In the genomic region with DNA sequence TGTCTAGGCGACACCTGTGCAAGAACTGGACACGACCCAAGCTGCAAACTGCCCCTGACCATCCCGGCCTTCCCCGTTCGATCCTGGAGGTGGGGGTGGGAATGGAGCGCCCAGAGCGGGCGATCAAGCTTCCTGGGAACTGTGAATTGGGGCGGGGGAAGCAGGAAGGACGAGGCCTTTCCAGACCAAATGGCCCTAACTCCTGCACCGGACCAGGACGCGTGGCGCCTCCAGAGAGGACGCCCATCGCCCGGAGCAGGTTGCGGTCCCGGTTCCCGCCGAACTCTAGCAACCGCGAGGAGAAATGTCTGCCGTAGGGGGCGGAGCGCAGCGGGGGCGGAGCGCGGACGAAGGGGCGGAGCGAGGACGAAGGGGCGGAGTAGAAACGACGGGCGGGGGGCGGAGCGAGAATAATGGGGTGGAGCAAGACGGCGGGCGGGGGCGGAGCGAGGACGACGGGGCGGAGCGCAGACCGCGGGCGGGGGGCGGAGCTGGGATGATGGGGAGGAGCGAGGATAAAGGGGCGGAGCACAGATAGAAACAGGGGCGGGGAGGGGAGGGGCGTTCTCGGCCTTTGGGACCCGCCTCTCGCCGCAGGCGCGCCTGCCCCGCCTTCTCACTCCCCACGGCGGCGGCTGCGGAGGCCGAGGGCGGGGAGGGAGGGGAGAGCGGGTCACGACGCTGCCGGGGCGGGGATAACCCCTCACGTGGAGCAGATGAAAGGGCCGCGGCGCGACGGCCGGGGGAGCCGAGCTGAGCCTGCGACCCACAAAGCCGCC, we compare ENCODE assay signal across 8 cellular contexts. TPM values are rescaled to one million over a fixed set of nuclear protein-coding genes. Genes with fewer than 3 reads are reported as not detected.
DNase-seq lines count a peak whose midpoint lies in the region; ATAC-seq and TF ChIP-seq lines count a peak whose summit lies in the region.

A gene (plus strand): TSS at position 695 of the 779 bp plus-strand sequence. CDS start 195 bp downstream, outside the sequence.

- peaks cover 7 to 24% of the 10 kb centered on the region in 2 donors for H3K27me3 Mint-ChIP-seq in CD8-positive, alpha-beta memory T cell
- H3K27me3 Mint-ChIP-seq in GM23338 (ENCODE audit: insufficient read depth, low read depth, poor library complexity), result peaks cover 17% of the 10 kb centered on the region
- peaks cover 9% of the 10 kb centered on the region for H3K27me3 Mint-ChIP-seq in activated naive CD8-positive, alpha-beta T cell

- peaks cover 10% of the 10 kb centered on the region for H3K27me3 ChIP-seq in CD8-positive, alpha-beta memory T cell (ENCODE audit: insufficient read depth, low read length, poor library complexity, severe bottlenecking)
- H3K27me3 ChIP-seq in GM23338 (ENCODE audit: insufficient read depth), result no peaks in the 10 kb centered on the region
- no peaks in the 10 kb centered on the region for H3K27me3 ChIP-seq in subcutaneous abdominal adipose tissue (ENCODE audit: control insufficient read depth in 5 of 5, insufficient read depth in 4 of 5, low read length in 5 of 5)

- no peak within 1 kb of the TSS for H3K27ac ChIP-seq in CD8-positive, alpha-beta memory T cell (ENCODE audit: low read depth, low read length)
- peak within 1 kb of the TSS; percentile 88 for H3K27ac ChIP-seq in GM23338 (ENCODE audit: low read depth)
- H3K27ac ChIP-seq in subcutaneous abdominal adipose tissue (ENCODE audit: low read depth, low read length), result peak within 1 kb of the TSS; percentile 30

- POLR2A ChIA-PET in CD8-positive, alpha-beta memory T cell (lab: Charles Lee), result interaction anchor here (2.0 kb wide), 1 partner anchor 83 kb away, joined by 10 read pairs; a partner anchor contains a TSS

- no peaks in the 10 kb centered on the region for H3K36me3 ChIP-seq in CD8-positive, alpha-beta memory T cell (ENCODE audit: insufficient read depth, low read length)
- H3K36me3 ChIP-seq in GM23338 (ENCODE audit: insufficient read depth) (no peaks in the 10 kb centered on the region), subcutaneous abdominal adipose tissue (ENCODE audit: control insufficient read depth in 5 of 5, insufficient read depth in 5 of 5, low read length in 5 of 5) (no peaks in the 10 kb centered on the region)

- no peaks in the 10 kb centered on the region for H3K9me2 ChIP-seq in GM23338 (ENCODE audit: insufficient read depth)

- peak within 1 kb of the TSS; percentile 96 for H3K4me2 ChIP-seq in GM23338

- peaks cover 7% of the 10 kb centered on the region; the same call in 1 of the 2 replicates for H3F3A ChIP-seq in GM23338 (replicated peaks; ENCODE audit: low read depth)

- H3K4me3 Mint-ChIP-seq in CD8-positive, alpha-beta memory T cell, result peak within 1 kb of the TSS; percentile 83 to 95 (median 88)
- H3K4me3 Mint-ChIP-seq in GM23338, result peak within 1 kb of the TSS; percentile 84
- H3K4me3 Mint-ChIP-seq in activated naive CD8-positive, alpha-beta T cell, result peak within 1 kb of the TSS; percentile 85

- H4K20me1 ChIP-seq in GM23338 (replicated peaks; ENCODE audit: insufficient read depth), result peaks cover 37% of the 10 kb centered on the region

- H3K4me3 ChIP-seq in CD8-positive, alpha-beta memory T cell (ENCODE audit: low read length), result peak within 1 kb of the TSS; percentile 89
- H3K4me3 ChIP-seq in GM23338, result peak within 1 kb of the TSS; percentile 92
- H3K4me3 ChIP-seq in subcutaneous abdominal adipose tissue (ENCODE audit: low read depth in 1 of 5, low read length in 5 of 5), result peak within 1 kb of the TSS; percentile 80 to 91 (median 83)

- H2AFZ ChIP-seq in GM23338, result peak within 1 kb of the TSS; percentile 93

- H3K9me3 ChIP-seq in CD8-positive, alpha-beta memory T cell (ENCODE audit: low read length), result no peaks in the 10 kb centered on the region
- H3K9me3 ChIP-seq in subcutaneous abdominal adipose tissue (ENCODE audit: control insufficient read depth in 5 of 5, low read length in 5 of 5), result no peaks in the 10 kb centered on the region

- no peak for TF ChIP-seq CTCF in GM23338 (conservative IDR thresholded peaks at IDR 0.05; ENCODE audit: low read depth in 2 of 2)

- peaks cover 16% of the 10 kb centered on the region for H3K4me1 ChIP-seq in CD8-positive, alpha-beta memory T cell (ENCODE audit: insufficient read depth, low read length)
- peaks cover 38% of the 10 kb centered on the region for H3K4me1 ChIP-seq in GM23338 (ENCODE audit: insufficient read depth)
- peaks cover 6 to 43% (median 23%) of the 10 kb centered on the region in 5 donors for H3K4me1 ChIP-seq in subcutaneous abdominal adipose tissue (ENCODE audit: control insufficient read depth in 5 of 5, insufficient read depth in 5 of 5, low read length in 5 of 5)

- peaks cover 39% of the 10 kb centered on the region for H3K79me2 ChIP-seq in GM23338 (replicated peaks; ENCODE audit: insufficient read depth)

- peaks cover 0 to 1% (median 1%) of the 10 kb centered on the region in 3 donors for H3K36me3 Mint-ChIP-seq in CD8-positive, alpha-beta memory T cell
- no peaks in the 10 kb centered on the region; the same call in 2 of the 3 replicates for H3K36me3 Mint-ChIP-seq in GM23338 (ENCODE audit: low read depth)
- H3K36me3 Mint-ChIP-seq in activated naive CD8-positive, alpha-beta T cell, result peaks cover 2% of the 10 kb centered on the region

- H3K4me1 Mint-ChIP-seq in CD8-positive, alpha-beta memory T cell, result peaks cover 22 to 33% (median 24%) of the 10 kb centered on the region in 3 donors
- H3K4me1 Mint-ChIP-seq in GM23338, result peaks cover 40% of the 10 kb centered on the region
- H3K4me1 Mint-ChIP-seq in activated naive CD8-positive, alpha-beta T cell (ENCODE audit: low read depth), result peaks cover 19% of the 10 kb centered on the region

- CTCF ChIA-PET in CD8-positive, alpha-beta memory T cell (lab: Charles Lee), result no interaction called here

- H3K27ac Mint-ChIP-seq in CD8-positive, alpha-beta memory T cell, result peak within 1 kb of the TSS; percentile 58 to 90 (median 69)
- peak within 1 kb of the TSS; percentile 96 for H3K27ac Mint-ChIP-seq in GM23338
- H3K27ac Mint-ChIP-seq in activated naive CD8-positive, alpha-beta T cell, result peak within 1 kb of the TSS; percentile 68

- peak within 1 kb of the TSS in 4 of 5 donors; percentile 26 to 75 (median 57) for H3K9ac ChIP-seq in subcutaneous abdominal adipose tissue (ENCODE audit: low read length in 5 of 5)

- no peaks in the 10 kb centered on the region for H3K9me3 Mint-ChIP-seq in CD8-positive, alpha-beta memory T cell
- H3K9me3 Mint-ChIP-seq in GM23338, result no peaks in the 10 kb centered on the region; the same call in 2 of the 3 replicates
- no peaks in the 10 kb centered on the region for H3K9me3 Mint-ChIP-seq in activated naive CD8-positive, alpha-beta T cell (ENCODE audit: low read depth)

- peak; percentile 81 to 91 (median 86) for DNase-seq in CD8-positive, alpha-beta memory T cell
- DNase-seq in GM23338 (ENCODE audit: low spot score) (peak; percentile 94), NAMALWA (ENCODE audit: low spot score) (peak; percentile 93), SKM-1 treated with dmso at 0.1 percent for 144 hours (lab: John Stamatoyannopoulos, UW; ENCODE audit: unreplicated experiment) (peak; percentile 84), glomerular endothelial cell (ENCODE audit: extremely low read depth, low read depth, low spot score) (peak; percentile 27), nucleus accumbens (lab: John Stamatoyannopoulos, UW) (peak; percentile 69 to 98 (median 95))

- ATAC-seq in GM23338, result peak; percentile 61

TF ChIP-seq in GM23338, 12 proteins besides CTCF, POLR2A, EP300 and RAD21:
- peak; percentile 91 for TF ChIP-seq POLR2AphosphoS5 (IDR thresholded peaks at IDR 0.05; ENCODE audit: low read depth)
- TF ChIP-seq, protein P1, sequence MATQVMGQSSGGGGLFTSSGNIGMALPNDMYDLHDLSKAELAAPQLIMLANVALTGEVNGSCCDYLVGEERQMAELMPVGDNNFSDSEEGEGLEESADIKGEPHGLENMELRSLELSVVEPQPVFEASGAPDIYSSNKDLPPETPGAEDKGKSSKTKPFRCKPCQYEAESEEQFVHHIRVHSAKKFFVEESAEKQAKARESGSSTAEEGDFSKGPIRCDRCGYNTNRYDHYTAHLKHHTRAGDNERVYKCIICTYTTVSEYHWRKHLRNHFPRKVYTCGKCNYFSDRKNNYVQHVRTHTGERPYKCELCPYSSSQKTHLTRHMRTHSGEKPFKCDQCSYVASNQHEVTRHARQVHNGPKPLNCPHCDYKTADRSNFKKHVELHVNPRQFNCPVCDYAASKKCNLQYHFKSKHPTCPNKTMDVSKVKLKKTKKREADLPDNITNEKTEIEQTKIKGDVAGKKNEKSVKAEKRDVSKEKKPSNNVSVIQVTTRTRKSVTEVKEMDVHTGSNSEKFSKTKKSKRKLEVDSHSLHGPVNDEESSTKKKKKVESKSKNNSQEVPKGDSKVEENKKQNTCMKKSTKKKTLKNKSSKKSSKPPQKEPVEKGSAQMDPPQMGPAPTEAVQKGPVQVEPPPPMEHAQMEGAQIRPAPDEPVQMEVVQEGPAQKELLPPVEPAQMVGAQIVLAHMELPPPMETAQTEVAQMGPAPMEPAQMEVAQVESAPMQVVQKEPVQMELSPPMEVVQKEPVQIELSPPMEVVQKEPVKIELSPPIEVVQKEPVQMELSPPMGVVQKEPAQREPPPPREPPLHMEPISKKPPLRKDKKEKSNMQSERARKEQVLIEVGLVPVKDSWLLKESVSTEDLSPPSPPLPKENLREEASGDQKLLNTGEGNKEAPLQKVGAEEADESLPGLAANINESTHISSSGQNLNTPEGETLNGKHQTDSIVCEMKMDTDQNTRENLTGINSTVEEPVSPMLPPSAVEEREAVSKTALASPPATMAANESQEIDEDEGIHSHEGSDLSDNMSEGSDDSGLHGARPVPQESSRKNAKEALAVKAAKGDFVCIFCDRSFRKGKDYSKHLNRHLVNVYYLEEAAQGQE (IDR thresholded peaks at IDR 0.05; ENCODE audit: unreplicated experiment), result no peak
- TF ChIP-seq ZNF114 (CRISPR knock-in tag; IDR thresholded peaks at IDR 0.05), result no peak
- TF ChIP-seq CREB1 (CRISPR knock-in tag; IDR thresholded peaks at IDR 0.05; ENCODE audit: low read depth), result 0 out of 2 replicates have a peak, but pooled peaks have one; percentile 49

RNA-seq across cellular contexts. Expression of the gene that starts here (rescaled TPM):
- 1 to 10 TPM; 1.0 to 1.2 TPM for total RNA-seq in CD8-positive, alpha-beta memory T cell
- polyA plus RNA-seq in CD8-positive, alpha-beta memory T cell, result 0.35 TPM
- total RNA-seq in GM23338 (2014; rRNA removed; shearing (Covaris generic)), result 28.9 and 32.2 TPM in 2 replicates
- polyA plus RNA-seq in GM23338 (2016; fragmentation: Nextera tagmentation; extraction: Ambion mirVana), result 11.1 and 12.3 TPM in 2 replicates
- total RNA-seq in glomerular endothelial cell, result 5.2 and 6.4 TPM in 2 replicates

Comparison
In these comparisons a context has a peak if more than half of its experiments do, and no peak if none do; other contexts are left out.
1. DNase-seq: peak in every context shown above with its lines; median percentile 95 in nucleus accumbens; 94 in GM23338; 93 in NAMALWA; 86 in CD8-positive, alpha-beta memory T cell; 84 in SKM-1 treated with dmso at 0.1 percent for 144 hours; 27 in glomerular endothelial cell.